7 cellular contexts compared by ENCODE assay signal in genomic region chr11:86068138-86068861, GRCh38. TPM values are rescaled to one million over a fixed set of nuclear protein-coding genes. Genes with fewer than 3 reads are reported as not detected.
DNase-seq lines count a peak whose midpoint lies in the region; ATAC-seq and TF ChIP-seq lines count a peak whose summit lies in the region.

No MANE protein-coding gene starts in this region.

- 0% methylated on average over 5 to 42 of the region's 46 CpGs for WGBS in endodermal cell (ENCODE audit: insufficient coverage in 1 of 2, insufficient read length in 1 of 2), 2 experiments

- peak; percentile 12 for ATAC-seq in GM18498 (IDR thresholded peaks at IDR 0.05; ENCODE audit: unreplicated experiment)
- peak; percentile 55 for ATAC-seq in stimulated activated naive CD8-positive, alpha-beta T cell treated with anti-CD3 and anti-CD28 coated beads, Interleukin-15, amount 100 ng/mL, for 72 hours

- no peaks in the 10 kb centered on the region for H3K27me3 Mint-ChIP-seq in endodermal cell (ENCODE audit: insufficient read depth)
- no peaks in the 10 kb centered on the region for H3K27me3 Mint-ChIP-seq in stimulated activated naive CD8-positive, alpha-beta T cell treated with anti-CD3 and anti-CD28 coated beads, Interleukin-15, amount 100 ng/mL, for 72 hours

- DNase-seq in HEK293T (ENCODE audit: extremely low spot score) (peak; percentile 21), NCI-H1105 treated with DMSO at 0.1 percent for 48 hours (lab: John Stamatoyannopoulos, UW) (peak; percentile 45), endodermal cell (peak; percentile 74)
- peak in 2 of 3 experiments; percentile 33 to 37 for DNase-seq in activated CD8-positive, alpha-beta memory T cell treated with anti-CD3 and anti-CD28 coated beads for 48 hours (ENCODE audit: low read depth in 2 of 3, low spot score in 2 of 3)
- DNase-seq in stimulated activated naive CD8-positive, alpha-beta T cell treated with anti-CD3 and anti-CD28 coated beads, Interleukin-15, amount 100 ng/mL, for 72 hours = peak in 1 of 2 donors; percentile 49

- peak overlapping the region; percentile 64 for H3K9ac ChIP-seq in endodermal cell (ENCODE audit: extremely low read depth, low read length, poor library complexity, severe bottlenecking)

- H3K36me3 Mint-ChIP-seq in endodermal cell (ENCODE audit: low read depth) = no peaks in the 10 kb centered on the region

- H3K9me3 ChIP-seq in endodermal cell (ENCODE audit: control insufficient read depth, low read length) (no peaks in the 10 kb centered on the region), mononuclear cell (ENCODE audit: low read depth, low read length) (no peaks in the 10 kb centered on the region)

- TF ChIP-seq CTCF in endodermal cell (conservative IDR thresholded peaks at IDR 0.05) = no peak

- CTCF ChIA-PET in HEK293T (lab: Yijun Ruan, JAX) = interaction anchor here (1.3 kb wide), 1 partner anchor 125 kb away, joined by 8 read pairs; no protein-coding TSS in a partner anchor

- H3K4me1 ChIP-seq in endodermal cell (ENCODE audit: control insufficient read depth, insufficient read depth, low read length) = peaks cover 4% of the 10 kb centered on the region
- H3K4me1 ChIP-seq in mononuclear cell (ENCODE audit: insufficient read depth, low read length) = peaks cover 29% of the 10 kb centered on the region

- H3K27me3 ChIP-seq in endodermal cell (ENCODE audit: control insufficient read depth, insufficient read depth, low read length, poor library complexity, severe bottlenecking) (no peaks in the 10 kb centered on the region), mononuclear cell (ENCODE audit: insufficient read depth, low read length) (no peaks in the 10 kb centered on the region)

- peak overlapping the region; percentile 91 for H3K27ac ChIP-seq in endodermal cell (ENCODE audit: low read depth, low read length)

- H3K4me3 Mint-ChIP-seq in endodermal cell = peak overlapping the region; percentile 100
- H3K4me3 Mint-ChIP-seq in stimulated activated naive CD8-positive, alpha-beta T cell treated with anti-CD3 and anti-CD28 coated beads, Interleukin-15, amount 100 ng/mL, for 72 hours = peak overlapping the region; percentile 95 to 97

- peaks cover 38% of the 10 kb centered on the region for H3K4me1 Mint-ChIP-seq in endodermal cell
- peaks cover 34% of the 10 kb centered on the region for H3K4me1 Mint-ChIP-seq in stimulated activated naive CD8-positive, alpha-beta T cell treated with anti-CD3 and anti-CD28 coated beads, Interleukin-15, amount 100 ng/mL, for 72 hours

- no peaks in the 10 kb centered on the region for H3K36me3 ChIP-seq in endodermal cell (ENCODE audit: control insufficient read depth, insufficient read depth, low read length)

- H3K4me3 ChIP-seq in endodermal cell (ENCODE audit: low read length) = peak overlapping the region; percentile 90
- peak overlapping the region; percentile 71 for H3K4me3 ChIP-seq in mononuclear cell (ENCODE audit: low read length)

- H3K9me3 Mint-ChIP-seq in endodermal cell = no peaks in the 10 kb centered on the region
- peaks cover 0 to 3% of the 10 kb centered on the region in 2 donors for H3K9me3 Mint-ChIP-seq in stimulated activated naive CD8-positive, alpha-beta T cell treated with anti-CD3 and anti-CD28 coated beads, Interleukin-15, amount 100 ng/mL, for 72 hours

- H3K27ac Mint-ChIP-seq in endodermal cell = peak overlapping the region; percentile 97
- peak overlapping the region; percentile 94 to 97 for H3K27ac Mint-ChIP-seq in stimulated activated naive CD8-positive, alpha-beta T cell treated with anti-CD3 and anti-CD28 coated beads, Interleukin-15, amount 100 ng/mL, for 72 hours

- POLR2A ChIA-PET in HEK293T (lab: Yijun Ruan, JAX) = interaction anchor here (0.7 to 2.3 kb wide), 8 partner anchors 14 to 440 kb away, joined by 3 to 8 read pairs (median 4); partner anchors contain the start of gene TMEM126B

TF ChIP-seq in HEK293T, 16 proteins besides CTCF, POLR2A, EP300 and RAD21:
- no peak for TF ChIP-seq FOXK2 (IDR thresholded peaks at IDR 0.05)
- TF ChIP-seq HDGF (IDR thresholded peaks at IDR 0.05; ENCODE audit: borderline replicate concordance) = no peak
- TF ChIP-seq PKNOX1 (IDR thresholded peaks at IDR 0.05) = no peak
- no peak for TF ChIP-seq FOXA1 (IDR thresholded peaks at IDR 0.05)
- no peak for TF ChIP-seq CTBP1 (IDR thresholded peaks at IDR 0.05; ENCODE audit: borderline replicate concordance)
- no peak for TF ChIP-seq SP1 (IDR thresholded peaks at IDR 0.05)
- no peak for TF ChIP-seq LEF1 (IDR thresholded peaks at IDR 0.05; ENCODE audit: borderline replicate concordance)
- TF ChIP-seq ELF4 (IDR thresholded peaks at IDR 0.05) = no peak
- TF ChIP-seq L3MBTL2 (conservative IDR thresholded peaks at IDR 0.05) = no peak
- TF ChIP-seq ARNT (IDR thresholded peaks at IDR 0.05) = no peak
- no peak for TF ChIP-seq TARDBP (IDR thresholded peaks at IDR 0.05)
- no peak for TF ChIP-seq NFRKB (IDR thresholded peaks at IDR 0.05)
- no peak for TF ChIP-seq FOXM1 (IDR thresholded peaks at IDR 0.05; ENCODE audit: borderline replicate concordance)
- TF ChIP-seq BHLHE40 (IDR thresholded peaks at IDR 0.05; ENCODE audit: borderline replicate concordance) = no peak
- no peak for TF ChIP-seq ZNF384 (IDR thresholded peaks at IDR 0.05)
- no peak for TF ChIP-seq SUZ12 (IDR thresholded peaks at IDR 0.05)

RNA-seq across cellular contexts. Expression of gene PICALM, which starts 0.6 kb away (rescaled TPM):
- total RNA-seq in endodermal cell = 100 to 1,000 TPM; 120 to 129 TPM
- 126 TPM for polyA plus RNA-seq in endodermal cell (2013, experiment 1 of 2)
- polyA plus RNA-seq in endodermal cell (2013, experiment 2 of 2) = 130 TPM
- total RNA-seq in mononuclear cell = 416 TPM
